Comparison of ENCODE assay signal across 1 cellular context in the genomic region with DNA sequence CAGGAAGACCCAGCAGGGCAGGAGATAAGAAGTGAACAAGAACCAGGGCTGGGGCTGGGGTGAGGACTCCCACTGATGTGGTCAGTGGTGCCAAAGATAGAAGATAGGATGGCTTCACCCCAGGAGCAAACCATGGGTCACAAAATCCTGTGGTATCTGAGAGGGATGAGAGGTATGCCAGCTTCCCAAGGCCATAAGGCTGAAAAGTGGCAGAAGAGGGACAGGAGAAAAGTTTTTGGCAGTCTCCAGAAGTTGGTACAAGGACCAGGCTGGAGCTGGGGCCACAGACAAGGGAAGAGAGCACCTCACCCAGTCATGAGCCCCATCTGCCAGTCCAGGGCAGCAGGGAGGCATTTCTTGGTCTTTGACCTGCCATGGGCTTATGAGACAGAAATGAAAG.
TF ChIP-seq lines count a peak whose summit lies in the region.

No MANE protein-coding gene starts in this region.

TF ChIP-seq in HepG2, 621 proteins besides CTCF, POLR2A, EP300 and RAD21:
- TF ChIP-seq SSRP1 (CRISPR knock-in tag; IDR thresholded peaks at IDR 0.05) (no peak), GTF3A (CRISPR knock-in tag; conservative IDR thresholded peaks at IDR 0.05) (no peak), ZNF777 (CRISPR knock-in tag; IDR thresholded peaks at IDR 0.05) (no peak), SPEN (CRISPR knock-in tag; IDR thresholded peaks at IDR 0.05; ENCODE audit: low read depth) (no peak), ZMYM2 (CRISPR knock-in tag; IDR thresholded peaks at IDR 0.05) (no peak), ZNF282 (IDR thresholded peaks at IDR 0.05; ENCODE audit: partially characterized antibody) (no peak), ZNF484 (CRISPR knock-in tag; IDR thresholded peaks at IDR 0.05; ENCODE audit: borderline replicate concordance, low read depth) (no peak)
- TF ChIP-seq, protein P1, sequence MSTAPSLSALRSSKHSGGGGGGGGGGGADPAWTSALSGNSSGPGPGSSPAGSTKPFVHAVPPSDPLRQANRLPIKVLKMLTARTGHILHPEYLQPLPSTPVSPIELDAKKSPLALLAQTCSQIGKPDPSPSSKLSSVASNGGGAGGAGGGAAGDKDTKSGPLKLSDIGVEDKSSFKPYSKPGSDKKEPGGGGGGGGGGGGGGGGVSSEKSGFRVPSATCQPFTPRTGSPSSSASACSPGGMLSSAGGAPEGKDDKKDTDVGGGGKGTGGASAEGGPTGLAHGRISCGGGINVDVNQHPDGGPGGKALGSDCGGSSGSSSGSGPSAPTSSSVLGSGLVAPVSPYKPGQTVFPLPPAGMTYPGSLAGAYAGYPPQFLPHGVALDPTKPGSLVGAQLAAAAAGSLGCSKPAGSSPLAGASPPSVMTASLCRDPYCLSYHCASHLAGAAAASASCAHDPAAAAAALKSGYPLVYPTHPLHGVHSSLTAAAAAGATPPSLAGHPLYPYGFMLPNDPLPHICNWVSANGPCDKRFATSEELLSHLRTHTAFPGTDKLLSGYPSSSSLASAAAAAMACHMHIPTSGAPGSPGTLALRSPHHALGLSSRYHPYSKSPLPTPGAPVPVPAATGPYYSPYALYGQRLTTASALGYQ (CRISPR knock-in tag; IDR thresholded peaks at IDR 0.05), result no peak
